Comparison of ENCODE assay signal across 13 cellular contexts in genomic region chr9:121888438-121888775, GRCh38.
DNase-seq lines count a peak whose midpoint lies in the region; TF ChIP-seq lines count a peak whose summit lies in the region.
"Had no signal": no experiment of that assay in that cellular context is flagged by ENCODE, and none has a peak within 500 bp of the region (broad histone marks: within the 10 kb centered on the region; RNA-seq: fewer than 3 reads in every experiment).

No MANE protein-coding gene starts in this region.

- no peak overlapping the region for H4K91ac ChIP-seq in mesenchymal stem cell (ENCODE audit: low read length)

- H4K8ac ChIP-seq in mesenchymal stem cell (ENCODE audit: low read length): no peak overlapping the region

- no peaks in the 10 kb centered on the region for H3K79me1 ChIP-seq in mesenchymal stem cell (replicated peaks; ENCODE audit: low read length, poor library complexity, severe bottlenecking)

- no peak overlapping the region for H3K18ac ChIP-seq in mesenchymal stem cell (ENCODE audit: low read depth in 1 of 2, low read length in 2 of 2)

- H2AFZ ChIP-seq in mesenchymal stem cell (ENCODE audit: low read depth, low read length): no peak overlapping the region

- peak overlapping the region; percentile 3 for H3K9ac ChIP-seq in mesenchymal stem cell (ENCODE audit: low read length)

- H3K9me3 ChIP-seq in mesenchymal stem cell (ENCODE audit: control insufficient read depth, low read length) (no peaks in the 10 kb centered on the region), BE2C (no peaks in the 10 kb centered on the region)
- H3K9me3 ChIP-seq: gastrocnemius medialis, tibial artery had no signal

- no peak overlapping the region for H2AK5ac ChIP-seq in mesenchymal stem cell (ENCODE audit: low read length, severe bottlenecking)

- H3K4me1 ChIP-seq in mesenchymal stem cell (ENCODE audit: control insufficient read depth, insufficient read depth, low read depth, low read length) (peaks cover 56% of the 10 kb centered on the region), BE2C (peaks cover 12% of the 10 kb centered on the region)
- H3K4me1 ChIP-seq: tibial artery had no signal

- no peak overlapping the region for H2BK15ac ChIP-seq in mesenchymal stem cell (ENCODE audit: low read depth, poor library complexity, severe bottlenecking)

- WGBS in mesenchymal stem cell: 22% methylated on average over 3 of the region's 4 CpGs

- no peak overlapping the region for H2BK12ac ChIP-seq in mesenchymal stem cell (ENCODE audit: low read length in 2 of 2)

- peak overlapping the region; percentile 93 for H3K27ac ChIP-seq in mesenchymal stem cell (ENCODE audit: low read length, poor library complexity, severe bottlenecking)
- H3K27ac ChIP-seq: gastrocnemius medialis, tibial artery had no signal

- TF ChIP-seq CTCF in AG10803 (conservative IDR thresholded peaks at IDR 0.05; ENCODE audit: low read length) (no peak; the same call in 1 of the 2 replicates), BE2C (IDR thresholded peaks at IDR 0.05; ENCODE audit: low read depth, low read length) (no peak)

- H3K23ac ChIP-seq in mesenchymal stem cell (ENCODE audit: low read length in 2 of 2): no peak overlapping the region

- H3K27me3 ChIP-seq in mesenchymal stem cell (ENCODE audit: control insufficient read depth in 1 of 2, insufficient read depth in 1 of 2, low read length in 2 of 2): peaks cover 0 to 6% of the 10 kb centered on the region in 2 experiments
- no peaks in the 10 kb centered on the region for H3K27me3 ChIP-seq in BE2C
- H3K27me3 ChIP-seq: gastrocnemius medialis, tibial artery had no signal

- peak overlapping the region; percentile 63 for H2BK5ac ChIP-seq in mesenchymal stem cell (ENCODE audit: low read depth, low read length, poor library complexity, severe bottlenecking)

- H3K4me3 ChIP-seq in AG10803 (ENCODE audit: low read length) (no peak overlapping the region), mesenchymal stem cell (ENCODE audit: insufficient read depth in 1 of 2, low read depth in 1 of 2, low read length in 2 of 2) (peak overlapping the region in 1 of 2 experiments; percentile 54), BE2C (ENCODE audit: low read depth, low read length) (no peak overlapping the region)
- H3K4me3 ChIP-seq: gastrocnemius medialis, tibial artery had no signal

- H3K4ac ChIP-seq in mesenchymal stem cell (ENCODE audit: low read depth in 1 of 2, low read length in 2 of 2): no peak overlapping the region

- H3K14ac ChIP-seq in mesenchymal stem cell (ENCODE audit: low read length in 2 of 2): no peak overlapping the region

- DNase-seq in AG10803 (ENCODE audit: low read depth) (peak; percentile 76), HT1080 (ENCODE audit: low read depth) (peak; percentile 85), brain pericyte (ENCODE audit: low read depth, low spot score) (peak; percentile 69), mesenchymal stem cell (peak; percentile 81), NCI-H1092 treated with DMSO at 0.1 percent for 48 hours (lab: John Stamatoyannopoulos, UW) (no peak), BE2C (no peak)
- DNase-seq in activated CD4-positive, alpha-beta T cell treated with anti-CD3 and anti-CD28 coated beads, Interleukin-2, amount 50 U/mL, for 1 hour: no peak
- DNase-seq in activated effector memory CD4-positive, alpha-beta T cell treated with Interleukin-2 at 50 U/mL for 16 hours: no peak
- DNase-seq: gastrocnemius medialis; NCI-H146; NK-92 treated with Interleukin-12 subunit alpha and Interleukin-12 subunit beta, amount 100 ng/mL, for 24 hours; T-cell had no signal

- H3K4me2 ChIP-seq in mesenchymal stem cell (ENCODE audit: low read length, poor library complexity, severe bottlenecking): no peak overlapping the region

- H3K36me3 ChIP-seq in mesenchymal stem cell (ENCODE audit: control insufficient read depth in 1 of 2, insufficient read depth in 2 of 2, low read depth in 1 of 2, low read length in 2 of 2) (no peaks in the 10 kb centered on the region), BE2C (no peaks in the 10 kb centered on the region)
- H3K36me3 ChIP-seq: gastrocnemius medialis had no signal

- no peak overlapping the region for H2BK120ac ChIP-seq in mesenchymal stem cell (ENCODE audit: low read depth, low read length)

Comparison
In these comparisons a context has a peak if more than half of its experiments do, and no peak if none do; other contexts are left out.
1. DNase-seq: peak in AG10803 (single experiment), HT1080 (single experiment), brain pericyte (single experiment) and mesenchymal stem cell (single experiment); none in NCI-H1092 treated with DMSO at 0.1 percent for 48 hours (single experiment), BE2C (single experiment), activated CD4-positive, alpha-beta T cell treated with anti-CD3 and anti-CD28 coated beads, Interleukin-2, amount 50 U/mL, for 1 hour (single experiment) and activated effector memory CD4-positive, alpha-beta T cell treated with Interleukin-2 at 50 U/mL for 16 hours (single experiment).